1 cellular context compared by ENCODE assay signal in genomic region chr7:21887779-21888178, GRCh38.
TF ChIP-seq lines count a peak whose summit lies in the region.

No MANE protein-coding gene starts in this region.

TF ChIP-seq in GM23338, 12 proteins besides CTCF, POLR2A, EP300 and RAD21 (continued from another document):
- TF ChIP-seq REST (IDR thresholded peaks at IDR 0.05; ENCODE audit: unreplicated experiment) (no peak), NANOG (IDR thresholded peaks at IDR 0.05; ENCODE audit: borderline replicate concordance) (no peak), EZH2phosphoT487 (IDR thresholded peaks at IDR 0.05; ENCODE audit: unreplicated experiment) (no peak), ZNF114 (CRISPR knock-in tag; IDR thresholded peaks at IDR 0.05) (no peak), CREB1 (CRISPR knock-in tag; IDR thresholded peaks at IDR 0.05; ENCODE audit: low read depth) (no peak), JUNB (IDR thresholded peaks at IDR 0.05; ENCODE audit: unreplicated experiment) (no peak), STAT1 (IDR thresholded peaks at IDR 0.05; ENCODE audit: unreplicated experiment) (no peak)
- TF ChIP-seq, protein P1, sequence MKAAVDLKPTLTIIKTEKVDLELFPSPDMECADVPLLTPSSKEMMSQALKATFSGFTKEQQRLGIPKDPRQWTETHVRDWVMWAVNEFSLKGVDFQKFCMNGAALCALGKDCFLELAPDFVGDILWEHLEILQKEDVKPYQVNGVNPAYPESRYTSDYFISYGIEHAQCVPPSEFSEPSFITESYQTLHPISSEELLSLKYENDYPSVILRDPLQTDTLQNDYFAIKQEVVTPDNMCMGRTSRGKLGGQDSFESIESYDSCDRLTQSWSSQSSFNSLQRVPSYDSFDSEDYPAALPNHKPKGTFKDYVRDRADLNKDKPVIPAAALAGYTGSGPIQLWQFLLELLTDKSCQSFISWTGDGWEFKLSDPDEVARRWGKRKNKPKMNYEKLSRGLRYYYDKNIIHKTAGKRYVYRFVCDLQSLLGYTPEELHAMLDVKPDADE (IDR thresholded peaks at IDR 0.05), result no peak
- TF ChIP-seq, protein P2, sequence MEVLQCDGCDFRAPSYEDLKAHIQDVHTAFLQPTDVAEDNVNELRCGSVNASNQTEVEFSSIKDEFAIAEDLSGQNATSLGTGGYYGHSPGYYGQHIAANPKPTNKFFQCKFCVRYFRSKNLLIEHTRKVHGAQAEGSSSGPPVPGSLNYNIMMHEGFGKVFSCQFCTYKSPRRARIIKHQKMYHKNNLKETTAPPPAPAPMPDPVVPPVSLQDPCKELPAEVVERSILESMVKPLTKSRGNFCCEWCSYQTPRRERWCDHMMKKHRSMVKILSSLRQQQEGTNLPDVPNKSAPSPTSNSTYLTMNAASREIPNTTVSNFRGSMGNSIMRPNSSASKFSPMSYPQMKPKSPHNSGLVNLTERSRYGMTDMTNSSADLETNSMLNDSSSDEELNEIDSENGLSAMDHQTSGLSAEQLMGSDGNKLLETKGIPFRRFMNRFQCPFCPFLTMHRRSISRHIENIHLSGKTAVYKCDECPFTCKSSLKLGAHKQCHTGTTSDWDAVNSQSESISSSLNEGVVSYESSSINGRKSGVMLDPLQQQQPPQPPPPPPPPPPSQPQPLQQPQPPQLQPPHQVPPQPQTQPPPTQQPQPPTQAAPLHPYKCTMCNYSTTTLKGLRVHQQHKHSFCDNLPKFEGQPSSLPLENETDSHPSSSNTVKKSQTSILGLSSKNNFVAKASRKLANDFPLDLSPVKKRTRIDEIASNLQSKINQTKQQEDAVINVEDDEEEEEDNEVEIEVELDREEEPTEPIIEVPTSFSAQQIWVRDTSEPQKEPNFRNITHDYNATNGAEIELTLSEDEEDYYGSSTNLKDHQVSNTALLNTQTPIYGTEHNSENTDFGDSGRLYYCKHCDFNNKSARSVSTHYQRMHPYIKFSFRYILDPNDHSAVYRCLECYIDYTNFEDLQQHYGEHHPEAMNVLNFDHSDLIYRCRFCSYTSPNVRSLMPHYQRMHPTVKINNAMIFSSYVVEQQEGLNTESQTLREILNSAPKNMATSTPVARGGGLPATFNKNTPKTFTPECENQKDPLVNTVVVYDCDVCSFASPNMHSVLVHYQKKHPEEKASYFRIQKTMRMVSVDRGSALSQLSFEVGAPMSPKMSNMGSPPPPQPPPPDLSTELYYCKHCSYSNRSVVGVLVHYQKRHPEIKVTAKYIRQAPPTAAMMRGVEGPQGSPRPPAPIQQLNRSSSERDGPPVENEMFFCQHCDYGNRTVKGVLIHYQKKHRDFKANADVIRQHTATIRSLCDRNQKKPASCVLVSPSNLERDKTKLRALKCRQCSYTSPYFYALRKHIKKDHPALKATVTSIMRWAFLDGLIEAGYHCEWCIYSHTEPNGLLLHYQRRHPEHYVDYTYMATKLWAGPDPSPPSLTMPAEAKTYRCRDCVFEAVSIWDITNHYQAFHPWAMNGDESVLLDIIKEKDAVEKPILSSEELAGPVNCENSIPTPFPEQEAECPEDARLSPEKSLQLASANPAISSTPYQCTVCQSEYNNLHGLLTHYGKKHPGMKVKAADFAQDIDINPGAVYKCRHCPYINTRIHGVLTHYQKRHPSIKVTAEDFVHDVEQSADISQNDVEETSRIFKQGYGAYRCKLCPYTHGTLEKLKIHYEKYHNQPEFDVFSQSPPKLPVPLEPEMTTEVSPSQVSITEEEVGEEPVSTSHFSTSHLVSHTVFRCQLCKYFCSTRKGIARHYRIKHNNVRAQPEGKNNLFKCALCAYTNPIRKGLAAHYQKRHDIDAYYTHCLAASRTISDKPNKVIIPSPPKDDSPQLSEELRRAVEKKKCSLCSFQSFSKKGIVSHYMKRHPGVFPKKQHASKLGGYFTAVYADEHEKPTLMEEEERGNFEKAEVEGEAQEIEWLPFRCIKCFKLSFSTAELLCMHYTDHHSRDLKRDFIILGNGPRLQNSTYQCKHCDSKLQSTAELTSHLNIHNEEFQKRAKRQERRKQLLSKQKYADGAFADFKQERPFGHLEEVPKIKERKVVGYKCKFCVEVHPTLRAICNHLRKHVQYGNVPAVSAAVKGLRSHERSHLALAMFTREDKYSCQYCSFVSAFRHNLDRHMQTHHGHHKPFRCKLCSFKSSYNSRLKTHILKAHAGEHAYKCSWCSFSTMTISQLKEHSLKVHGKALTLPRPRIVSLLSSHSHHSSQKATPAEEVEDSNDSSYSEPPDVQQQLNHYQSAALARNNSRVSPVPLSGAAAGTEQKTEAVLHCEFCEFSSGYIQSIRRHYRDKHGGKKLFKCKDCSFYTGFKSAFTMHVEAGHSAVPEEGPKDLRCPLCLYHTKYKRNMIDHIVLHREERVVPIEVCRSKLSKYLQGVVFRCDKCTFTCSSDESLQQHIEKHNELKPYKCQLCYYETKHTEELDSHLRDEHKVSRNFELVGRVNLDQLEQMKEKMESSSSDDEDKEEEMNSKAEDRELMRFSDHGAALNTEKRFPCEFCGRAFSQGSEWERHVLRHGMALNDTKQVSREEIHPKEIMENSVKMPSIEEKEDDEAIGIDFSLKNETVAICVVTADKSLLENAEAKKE (CRISPR knock-in tag; IDR thresholded peaks at IDR 0.05), result no peak
